Comparison of ENCODE assay signal across 8 cellular contexts in the genomic region with DNA sequence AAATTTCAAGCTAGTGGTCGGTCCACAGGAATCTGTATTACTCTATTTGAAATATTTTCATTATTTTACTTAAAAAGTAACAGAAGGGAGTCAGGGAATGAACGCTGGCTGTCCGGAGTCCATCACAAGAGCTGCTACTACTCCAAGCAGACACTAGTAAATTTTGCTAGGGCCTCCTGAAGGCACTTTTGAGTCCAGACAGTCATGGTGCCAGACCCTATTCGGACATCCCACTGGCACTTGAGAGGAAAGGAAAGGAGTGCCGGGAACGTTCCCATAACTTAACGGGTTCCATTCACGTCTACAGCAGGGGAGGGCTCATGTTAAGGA. TPM values are rescaled to one million over a fixed set of nuclear protein-coding genes. Genes with fewer than 3 reads are reported as not detected.
A peak's percentile ranks its signal among the peaks of the same experiment; 100 is the strongest.
DNase-seq lines count a peak whose midpoint lies in the region; ATAC-seq and TF ChIP-seq lines count a peak whose summit lies in the region.

No MANE protein-coding gene starts in this region.

- in situ Hi-C loops in transverse colon (cut with MboI; ENCODE audit: low pct_ligation_motif_present in 1 of 4, low pct_unique_long_range_greater_than_20kb in 1 of 4, low sequenced_read_pairs in 3 of 4) = no loop called here

- intact Hi-C loops in left lung (cut with DNase I) = no loop called here
- intact Hi-C loops in transverse colon (cut with DNase I; ENCODE audit: low total_unique reads) = no loop called here

- no peaks in the 10 kb centered on the region for H3K9me3 Mint-ChIP-seq in CD4-positive, CD25-positive, alpha-beta regulatory T cell
- no peaks in the 10 kb centered on the region for H3K9me3 Mint-ChIP-seq in activated naive CD4-positive, alpha-beta T cell treated with anti-CD3 and anti-CD28 coated beads, Interleukin-2, amount 50 U/mL, for 72 hours

- H3K27ac ChIP-seq in CD4-positive, CD25-positive, alpha-beta regulatory T cell (ENCODE audit: insufficient read depth, low read length, poor library complexity, severe bottlenecking) = peak overlapping the region; percentile 97
- H3K27ac ChIP-seq in left lung (peak overlapping the region; percentile 94 to 98), transverse colon (peak overlapping the region; percentile 90 to 95 (median 92))

- H3K27me3 ChIP-seq in CD4-positive, CD25-positive, alpha-beta regulatory T cell (ENCODE audit: control insufficient read depth, insufficient read depth, low read length) = no peaks in the 10 kb centered on the region
- no peaks in the 10 kb centered on the region for H3K27me3 ChIP-seq in left lung
- H3K27me3 ChIP-seq in transverse colon = no peaks in the 10 kb centered on the region

- H3K4me1 Mint-ChIP-seq in CD4-positive, CD25-positive, alpha-beta regulatory T cell = peaks cover 14 to 42% (median 30%) of the 10 kb centered on the region in 4 donors

- TF ChIP-seq CTCF in left lung (IDR thresholded peaks at IDR 0.05) = no peak
- TF ChIP-seq CTCF in transverse colon (IDR thresholded peaks at IDR 0.05) = no peak
- no peak for TF ChIP-seq CTCF in GM20000 (IDR thresholded peaks at IDR 0.05; ENCODE audit: extremely low read depth, missing control alignments)

- no peaks in the 10 kb centered on the region for H3K9me3 ChIP-seq in CD4-positive, CD25-positive, alpha-beta regulatory T cell (ENCODE audit: control insufficient read depth in 2 of 2, low read length in 2 of 2)
- H3K9me3 ChIP-seq in left lung (no peaks in the 10 kb centered on the region), transverse colon (no peaks in the 10 kb centered on the region)

- peaks cover 43% of the 10 kb centered on the region for H3K4me1 ChIP-seq in CD4-positive, CD25-positive, alpha-beta regulatory T cell (ENCODE audit: control insufficient read depth, insufficient read depth, low read length, poor library complexity, severe bottlenecking)
- peaks cover 14 to 26% of the 10 kb centered on the region in 2 donors for H3K4me1 ChIP-seq in left lung
- H3K4me1 ChIP-seq in transverse colon = peaks cover 14 to 37% (median 26%) of the 10 kb centered on the region in 4 donors

- no peak for TF ChIP-seq POLR2A in transverse colon (IDR thresholded peaks at IDR 0.05)

- H3K4me3 Mint-ChIP-seq in CD4-positive, CD25-positive, alpha-beta regulatory T cell = peak overlapping the region; percentile 92 to 97 (median 94)

- no peak for ATAC-seq in CD4-positive, CD25-positive, alpha-beta regulatory T cell (ENCODE audit: low read depth in 2 of 2)
- ATAC-seq in HG02588 (IDR thresholded peaks at IDR 0.05; ENCODE audit: unreplicated experiment) (peak; percentile 1), left lung (no peak)
- ATAC-seq in activated naive CD4-positive, alpha-beta T cell treated with anti-CD3 and anti-CD28 coated beads, Interleukin-2, amount 50 U/mL, for 72 hours = no peak

- no peaks in the 10 kb centered on the region for H3K27me3 Mint-ChIP-seq in CD4-positive, CD25-positive, alpha-beta regulatory T cell

- WGBS in transverse colon (ENCODE audit: low coverage in 1 of 2), 2 donors = 12 to 31% methylated on average over 3 to 8 of the region's 8 CpGs

- H3K27ac Mint-ChIP-seq in CD4-positive, CD25-positive, alpha-beta regulatory T cell = peak overlapping the region; percentile 93 to 97 (median 97)
- peak overlapping the region; percentile 95 to 98 for H3K27ac Mint-ChIP-seq in activated naive CD4-positive, alpha-beta T cell treated with anti-CD3 and anti-CD28 coated beads, Interleukin-2, amount 50 U/mL, for 72 hours

- DNase-seq in CD4-positive, CD25-positive, alpha-beta regulatory T cell = no peak
- DNase-seq in activated naive CD4-positive, alpha-beta T cell treated with anti-CD3 and anti-CD28 coated beads, Interleukin-2, amount 50 U/mL, for 72 hours (ENCODE audit: low spot score in 2 of 2) = no peak
- no peak for DNase-seq in left lung
- no peak for DNase-seq in transverse colon
- no peak for DNase-seq in NCI-H510A (lab: John Stamatoyannopoulos, UW)
- DNase-seq in MV-4-11 (lab: John Stamatoyannopoulos, UW) = no peak
- no peak for DNase-seq in GM20000 (ENCODE audit: low spot score)

- peaks cover 7% of the 10 kb centered on the region for H3K36me3 Mint-ChIP-seq in CD4-positive, CD25-positive, alpha-beta regulatory T cell
- H3K36me3 Mint-ChIP-seq in activated naive CD4-positive, alpha-beta T cell treated with anti-CD3 and anti-CD28 coated beads, Interleukin-2, amount 50 U/mL, for 72 hours = peaks cover 8 to 13% of the 10 kb centered on the region in 2 donors

- no peaks in the 10 kb centered on the region for H3K36me3 ChIP-seq in CD4-positive, CD25-positive, alpha-beta regulatory T cell (ENCODE audit: control insufficient read depth, insufficient read depth, low read length)
- peaks cover 0 to 16% of the 10 kb centered on the region in 2 donors for H3K36me3 ChIP-seq in left lung
- no peaks in the 10 kb centered on the region for H3K36me3 ChIP-seq in transverse colon

- TF ChIP-seq EP300 in transverse colon (IDR thresholded peaks at IDR 0.05; ENCODE audit: low read depth) = no peak

- H3K4me3 ChIP-seq in CD4-positive, CD25-positive, alpha-beta regulatory T cell (ENCODE audit: low read depth, low read length) = peak overlapping the region; percentile 74
- H3K4me3 ChIP-seq in left lung (peak overlapping the region; percentile 74 to 99), transverse colon (peak overlapping the region; percentile 41 to 91 (median 90))

RNA-seq across cellular contexts. Expression of gene GMCL1, which starts 0.6 kb away (rescaled TPM):
- total RNA-seq in CD4-positive, CD25-positive, alpha-beta regulatory T cell = 32.3 TPM
- polyA plus RNA-seq in CD4-positive, CD25-positive, alpha-beta regulatory T cell = 10 to 100 TPM; 32.4 to 36.0 (median 33.7) TPM
- total RNA-seq in activated naive CD4-positive, alpha-beta T cell treated with anti-CD3 and anti-CD28 coated beads, Interleukin-2, amount 50 U/mL, for 72 hours = 10 to 100 TPM; 22.8 to 44.9 TPM
- 10 to 100 TPM; 15.3 to 19.4 TPM for total RNA-seq in left lung
- total RNA-seq in transverse colon = 10 to 100 TPM in 3 of 4 donors, 1 to 10 TPM in 1; 5.0 to 82.3 (median 20.9) TPM
